ENCODE assay signal across 32 cellular contexts in the genomic region with DNA sequence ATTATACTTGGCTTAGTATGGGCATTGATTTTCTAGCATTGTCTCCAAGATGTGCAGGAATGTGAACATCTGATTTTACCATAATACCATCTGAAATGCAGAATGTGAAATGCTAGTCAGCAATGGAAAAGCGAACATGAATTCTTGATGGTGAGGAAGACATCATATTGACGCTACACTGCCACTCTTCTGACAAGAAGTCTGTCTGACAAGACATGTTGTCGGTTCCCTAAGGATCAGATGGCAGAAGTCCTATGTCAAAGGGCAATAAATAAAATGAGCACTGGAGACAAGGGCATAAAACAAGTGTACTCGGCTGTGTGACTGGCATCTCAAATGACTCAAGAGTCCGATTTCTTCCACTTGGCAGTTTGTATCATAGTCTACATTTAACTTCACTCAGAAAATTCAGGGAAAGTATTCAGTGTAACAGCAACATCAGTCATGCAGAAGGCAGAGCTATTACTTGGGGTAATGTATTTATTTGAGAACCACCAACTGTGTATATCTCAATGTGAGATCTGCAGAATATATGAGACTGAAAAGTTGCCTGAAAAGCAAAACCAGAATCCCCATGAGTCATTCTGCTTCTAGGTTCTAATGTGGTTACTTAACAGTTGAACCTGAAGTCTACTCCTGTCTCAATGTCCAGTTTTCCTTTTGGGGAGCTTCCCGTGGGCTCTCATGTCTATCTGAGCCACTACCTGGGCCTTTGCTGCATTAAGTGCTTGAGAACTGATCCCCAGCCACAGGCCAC. TPM values are rescaled to one million over a fixed set of nuclear protein-coding genes. Genes with fewer than 3 reads are reported as not detected.
"Had no signal": no experiment of that assay in that cellular context is flagged by ENCODE, and none has a peak within 500 bp of the region (broad histone marks: within the 10 kb centered on the region; RNA-seq: fewer than 3 reads in every experiment).

No MANE protein-coding gene starts in this region.

- H3K36me3 ChIP-seq: ascending aorta, MG63, Peyer's patch, SJSA1 had no signal

- H3K4me2 ChIP-seq: SK-N-SH had no signal

- H3K4me3 ChIP-seq: ascending aorta, K562, MG63, Peyer's patch, SJSA1 had no signal

- H3K4me1 ChIP-seq: ascending aorta, Peyer's patch, SJSA1 had no signal

- H3K27ac ChIP-seq: ascending aorta, Peyer's patch, SJSA1 had no signal

- DNase-seq: activated CD4-positive, alpha-beta T cell treated with anti-CD3 and anti-CD28 coated beads, Interleukin-2, amount 10 ng/mL, durations not matched to agents 24 days and 14 days; activated CD4-positive, alpha-beta T cell treated with anti-CD3 and anti-CD28 coated beads, Interleukin-2, amount 50 U/mL, for 4 hours; activated CD8-positive, alpha-beta T cell treated with anti-CD3 and anti-CD28 coated beads for 36 hours; activated effector memory CD4-positive, alpha-beta T cell treated with anti-CD3 and anti-CD28 coated beads, Interleukin-2, amount 50 U/mL, for 16 hours; activated naive CD4-positive, alpha-beta T cell treated with Interleukin-2 at 50 U/mL for 16 hours; activated naive CD8-positive, alpha-beta T cell treated with anti-CD3 and anti-CD28 coated beads, Interleukin-2, amount 10 ng/mL, durations not matched to agents 7 days and 5 days; activated T-cell treated with anti-CD3 and anti-CD28 coated beads, Interleukin-2, amount 50 U/mL, for 1 hour; activated T-cell treated with anti-CD3 and anti-CD28 coated beads, Interleukin-2, amount 50 U/mL, for 72 hours; amygdala; caudate nucleus; MG63; MV-4-11; NCI-H1092; NCI-H1436 treated with DMSO at 0.1 percent for 48 hours; NCI-H1694 treated with DMSO at 0.1 percent for 48 hours; NCI-H2029 treated with DMSO at 0.1 percent for 48 hours; NCI-H2107; NCI-H2171; NCI-H510A; NCI-H526; NCI-H748 treated with DMSO at 0.1 percent for 48 hours; PC-3; Peyer's patch; RPMI8226; SHP77 treated with DMSO at 0.1 percent for 48 hours; SK-N-SH had no signal

- ATAC-seq: activated CD8-positive, alpha-beta T cell treated with anti-CD3 and anti-CD28 coated beads for 36 hours; activated T-cell treated with anti-CD3 and anti-CD28 coated beads, Interleukin-2, amount 50 U/mL, for 72 hours; activated T-helper 17 cell treated with anti-CD3 and anti-CD28 coated beads, Interleukin-2, amount 50 U/mL, for 72 hours; K562; PC-3 had no signal

- H3K27me3 ChIP-seq: ascending aorta, MG63, Peyer's patch, SJSA1 had no signal

- FAIRE-seq: K562, TTC549 had no signal

- H3K9me2 ChIP-seq: SK-N-SH had no signal

- H3K9ac ChIP-seq: SK-N-SH had no signal

- H3K9me3 ChIP-seq: ascending aorta, MG63, Peyer's patch, SJSA1, SK-N-SH had no signal

RNA-seq across cellular contexts. Expression of a gene that starts 51.5 kb away (rescaled TPM):
- total RNA-seq: activated CD4-positive, alpha-beta T cell treated with anti-CD3 and anti-CD28 coated beads, Interleukin-2, amount 10 ng/mL, durations not matched to agents 24 days and 14 days; activated CD8-positive, alpha-beta memory T cell treated with anti-CD3 and anti-CD28 coated beads for 36 hours; activated CD8-positive, alpha-beta T cell treated with anti-CD3 and anti-CD28 coated beads for 36 hours; activated naive CD8-positive, alpha-beta T cell treated with anti-CD3 and anti-CD28 coated beads, Interleukin-2, amount 10 ng/mL, durations not matched to agents 7 days and 5 days; activated T-cell treated with anti-CD3 and anti-CD28 coated beads, Interleukin-2, amount 50 U/mL, for 72 hours; activated T-helper 17 cell treated with anti-CD3 and anti-CD28 coated beads, Interleukin-2, amount 50 U/mL, for 72 hours; ascending aorta; K562; PC-3; Peyer's patch; SJSA1 had no signal
- polyA plus RNA-seq: K562, SK-N-SH had no signal
